Comparison of ENCODE assay signal across 12 cellular contexts in genomic region chr2:165018207-165018606, GRCh38.
A peak's percentile ranks its signal among the peaks of the same experiment; 100 is the strongest.
DNase-seq lines count a peak whose midpoint lies in the region; ATAC-seq, FAIRE-seq and TF ChIP-seq lines count a peak whose summit lies in the region.
"Had no signal": no experiment of that assay in that cellular context is flagged by ENCODE, and none has a peak within 500 bp of the region (broad histone marks: within the 10 kb centered on the region; RNA-seq: fewer than 3 reads in every experiment).

No MANE protein-coding gene starts in this region.

- FAIRE-seq in astrocyte (lab: Jason Lieb, UNC) = no peak
- FAIRE-seq: GM18507 had no signal

- H3K4me1 ChIP-seq in DND-41 (ENCODE audit: insufficient read depth, low read length) = peaks cover 9% of the 10 kb centered on the region; the same call in 1 of the 2 replicates
- H3K4me1 ChIP-seq in astrocyte (ENCODE audit: insufficient read depth, low read length) = no peaks in the 10 kb centered on the region

- no peaks in the 10 kb centered on the region for H3K36me3 Mint-ChIP-seq in astrocyte (ENCODE audit: low read depth, unreplicated experiment)

- H3K4me3 Mint-ChIP-seq in astrocyte (ENCODE audit: unreplicated experiment) = no peak overlapping the region
- H3K4me3 Mint-ChIP-seq: stimulated activated naive B cell treated with anti-CD40 and anti-IgM and Interleukin-4, amounts not matched to agents 10 μg/mL and 1 μg/mL and 100 μg/mL, for 72 hours had no signal

- no peaks in the 10 kb centered on the region for H3K27me3 Mint-ChIP-seq in astrocyte (ENCODE audit: low read depth, unreplicated experiment)

- H3K9me3 Mint-ChIP-seq in astrocyte (ENCODE audit: unreplicated experiment) = peaks cover 3% of the 10 kb centered on the region

- H3K9ac ChIP-seq in DND-41 (ENCODE audit: low read depth, low read length) (no peak overlapping the region), astrocyte (ENCODE audit: low read length) (no peak overlapping the region)

- H3K27ac ChIP-seq in DND-41 (ENCODE audit: low read length) (no peak overlapping the region), astrocyte (ENCODE audit: low read depth, low read length) (no peak overlapping the region), WERI-Rb-1 (no peak overlapping the region)

- H4K20me1 ChIP-seq in DND-41 (ENCODE audit: insufficient read depth, low read length) (no peaks in the 10 kb centered on the region), astrocyte (ENCODE audit: insufficient read depth, low read length) (no peaks in the 10 kb centered on the region)

- in situ Hi-C loops in KBM-7 (cut with MboI; ENCODE audit: low pct_unique_long_range_greater_than_20kb, low sequenced_read_pairs) = no loop called here

- H3K4me2 ChIP-seq in DND-41 (ENCODE audit: insufficient read depth, low read length) = no peak overlapping the region
- H3K4me2 ChIP-seq in astrocyte (ENCODE audit: low read length) = peak overlapping the region; percentile 56

- no peak overlapping the region for H3K4me3 ChIP-seq in DND-41 (ENCODE audit: low read depth in 1 of 2, low read length in 2 of 2)
- no peak overlapping the region for H3K4me3 ChIP-seq in astrocyte (ENCODE audit: insufficient read depth, low read depth, low read length)
- H3K4me3 ChIP-seq in WERI-Rb-1 (ENCODE audit: low read depth, low read length) = no peak overlapping the region

- H2AFZ ChIP-seq in DND-41 (ENCODE audit: low read depth, low read length) (0 out of 2 replicates have a peak overlapping the region, but pooled peaks have one; percentile 26), astrocyte (ENCODE audit: low read depth, low read length) (peak overlapping the region; percentile 44)

- no peaks in the 10 kb centered on the region for H3K4me1 Mint-ChIP-seq in astrocyte (ENCODE audit: low read depth, unreplicated experiment)

- H3K36me3 ChIP-seq in DND-41 (ENCODE audit: insufficient read depth, low read length) (no peaks in the 10 kb centered on the region), astrocyte (ENCODE audit: insufficient read depth, low read length) (no peaks in the 10 kb centered on the region), WERI-Rb-1 (no peaks in the 10 kb centered on the region)

- ATAC-seq in DND-41 (ENCODE audit: insufficient read depth, low read depth) = no peak
- ATAC-seq in GM18868 (IDR thresholded peaks at IDR 0.05; ENCODE audit: unreplicated experiment) = no peak
- no peak for ATAC-seq in HG03571 (IDR thresholded peaks at IDR 0.05; ENCODE audit: unreplicated experiment)
- ATAC-seq: stimulated activated naive B cell treated with anti-CD40 and anti-IgM and Interleukin-4, amounts not matched to agents 10 μg/mL and 1 μg/mL and 100 μg/mL, for 72 hours had no signal

- no peak overlapping the region for H3K27ac Mint-ChIP-seq in astrocyte (ENCODE audit: unreplicated experiment)
- H3K27ac Mint-ChIP-seq: stimulated activated naive B cell treated with anti-CD40 and anti-IgM and Interleukin-4, amounts not matched to agents 10 μg/mL and 1 μg/mL and 100 μg/mL, for 72 hours had no signal

- TF ChIP-seq CTCF in DND-41 (IDR thresholded peaks at IDR 0.05; ENCODE audit: borderline replicate concordance, extremely low read depth, low read length, poor library complexity, severe bottlenecking) = no peak
- TF ChIP-seq CTCF in astrocyte (IDR thresholded peaks at IDR 0.05; ENCODE audit: insufficient read depth, low read depth, low read length) = no peak
- TF ChIP-seq CTCF in WERI-Rb-1 (IDR thresholded peaks at IDR 0.05; ENCODE audit: low read depth, low read length) = no peak

- no peak for DNase-seq in DND-41
- peak; percentile 48 for DNase-seq in NCI-H146 treated with DMSO at 0.1 percent for 48 hours (lab: John Stamatoyannopoulos, UW; ENCODE audit: unreplicated experiment)
- no peak for DNase-seq in astrocyte (ENCODE audit: low read depth)
- DNase-seq in midbrain (lab: John Stamatoyannopoulos, UW) = peak; percentile 41
- DNase-seq in WERI-Rb-1 = no peak
- DNase-seq in KBM-7 = no peak
- DNase-seq: activated naive CD4-positive, alpha-beta T cell treated with Interleukin-2 at 50 U/mL for 16 hours; NCI-H446; stimulated activated naive B cell treated with anti-CD40 and anti-IgM and Interleukin-4, amounts not matched to agents 10 μg/mL and 1 μg/mL and 100 μg/mL, for 72 hours had no signal

- H3K9me3 ChIP-seq in DND-41 (ENCODE audit: insufficient read depth, low read length, severe bottlenecking) (no peaks in the 10 kb centered on the region), astrocyte (ENCODE audit: insufficient read depth, low read depth, low read length) (no peaks in the 10 kb centered on the region), WERI-Rb-1 (ENCODE audit: severe bottlenecking) (no peaks in the 10 kb centered on the region)

- H3K79me2 ChIP-seq in DND-41 (ENCODE audit: insufficient read depth, low read length) = no peaks in the 10 kb centered on the region
- no peaks in the 10 kb centered on the region for H3K79me2 ChIP-seq in astrocyte (ENCODE audit: insufficient read depth, low read length)

- H3K27me3 ChIP-seq in DND-41 (ENCODE audit: insufficient read depth, low read length, poor library complexity) = no peaks in the 10 kb centered on the region
- H3K27me3 ChIP-seq in astrocyte (ENCODE audit: insufficient read depth, low read length) = no peaks in the 10 kb centered on the region
- no peaks in the 10 kb centered on the region for H3K27me3 ChIP-seq in WERI-Rb-1 (ENCODE audit: insufficient read depth, low read depth, severe bottlenecking)

Comparison
In these comparisons a context has a peak if more than half of its experiments do, and no peak if none do; other contexts are left out.
1. DNase-seq: peak in NCI-H146 treated with DMSO at 0.1 percent for 48 hours (single experiment) and midbrain (single experiment); none in DND-41 (single experiment), astrocyte (single experiment), WERI-Rb-1 (single experiment) and KBM-7 (single experiment).